Comparison of ENCODE assay signal across 1 cellular context in genomic region chr3:31405515-31405914, GRCh38.
TF ChIP-seq lines count a peak whose summit lies in the region.

No MANE protein-coding gene starts in this region.

TF ChIP-seq in GM23338, 12 proteins besides CTCF, POLR2A, EP300 and RAD21:
- no peak for TF ChIP-seq POLR2AphosphoS5 (IDR thresholded peaks at IDR 0.05; ENCODE audit: low read depth)
- no peak for TF ChIP-seq ETS1 (IDR thresholded peaks at IDR 0.05)
- no peak for TF ChIP-seq JUNB (IDR thresholded peaks at IDR 0.05; ENCODE audit: unreplicated experiment)
- TF ChIP-seq EZH2phosphoT487 (IDR thresholded peaks at IDR 0.05; ENCODE audit: unreplicated experiment): no peak
